In the genomic region with DNA sequence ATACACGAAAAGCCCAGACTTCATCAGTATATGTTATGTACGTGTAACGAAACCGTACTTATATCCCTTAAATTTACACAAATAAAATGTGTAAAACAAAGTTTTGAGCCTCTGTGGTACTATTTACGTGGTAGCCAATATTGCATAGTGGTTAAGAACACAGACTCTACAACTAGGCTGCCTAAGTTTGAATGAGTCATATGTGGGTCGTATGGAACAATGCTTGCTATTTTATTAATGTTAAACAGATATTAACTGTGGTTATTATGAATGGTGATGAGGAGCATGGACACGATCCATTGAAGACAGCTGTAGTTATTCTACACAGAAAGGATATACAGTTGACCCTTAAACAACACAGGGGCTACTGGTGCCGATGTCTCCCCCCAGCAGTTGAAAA, we compare ENCODE assay signal across 28 cellular contexts.
"Had no signal": no experiment of that assay in that cellular context is flagged by ENCODE, and none has a peak within 500 bp of the region (broad histone marks: within the 10 kb centered on the region; RNA-seq: fewer than 3 reads in every experiment).

No MANE protein-coding gene starts in this region.

- H2AFZ ChIP-seq: neural progenitor cell had no signal

- H3K4me3 ChIP-seq: neural progenitor cell, ovary, psoas muscle, right lobe of liver, sigmoid colon, skin epidermis, smooth muscle cell, spleen, suprapubic skin, testis, tibial artery, transverse colon, upper lobe of right lung, uterus had no signal

- H3K9me3 ChIP-seq: ovary, psoas muscle, right lobe of liver, sigmoid colon, spleen, suprapubic skin, testis, tibial artery, transverse colon, upper lobe of right lung, uterus had no signal

- DNase-seq: naive thymus-derived CD4-positive, alpha-beta T cell; natural killer cell; occipital lobe; ovary; psoas muscle; right cardiac atrium; right lobe of liver; sigmoid colon; spleen; stimulated activated CD4-positive, alpha-beta T cell treated with anti-CD3 and anti-CD28 coated beads, Interleukin-12 subunit alpha, Interleukin-12 subunit beta, amount 100 ng/mL, for 4 hours; stimulated activated CD4-positive, alpha-beta T cell treated with anti-CD3 and anti-CD28 coated beads, Interleukin-1b, Interleukin-23, amount 100 ng/mL, for 48 hours; stimulated activated CD4-positive, alpha-beta T cell treated with anti-CD3 and anti-CD28 coated beads, Interleukin-4, amount 100 ng/mL, for 1 hour; stimulated activated CD4-positive, alpha-beta T cell treated with anti-CD3 and anti-CD28 coated beads, Interleukin-4, amount 100 ng/mL, for 4 hours; stimulated activated CD8-positive, alpha-beta memory T cell treated with anti-CD3 and anti-CD28 coated beads, Interleukin-4, amount 100 ng/mL, for 48 hours; stimulated activated naive CD4-positive, alpha-beta T cell; stimulated activated naive CD8-positive, alpha-beta T cell treated with anti-CD3 and anti-CD28 coated beads, Interleukin-15, amount 100 ng/mL, for 72 hours; stimulated activated naive CD8-positive, alpha-beta T cell treated with anti-CD3 and anti-CD28 coated beads, Interleukin-15, Interleukin-2, amounts not matched to agents 100 U/mL and 50 U/mL, for 24 hours; substantia nigra; testis; tibial artery; transverse colon; upper lobe of right lung; uterus had no signal

- H3K36me3 ChIP-seq: ovary, right lobe of liver, transverse colon, uterus had no signal

- H3K4me1 ChIP-seq: neural progenitor cell, psoas muscle, right lobe of liver, sigmoid colon, spleen, suprapubic skin, testis, tibial artery, transverse colon, upper lobe of right lung, uterus had no signal

- H3K27ac ChIP-seq: neural progenitor cell, ovary, psoas muscle, right lobe of liver, sigmoid colon, skin epidermis, spleen, suprapubic skin, testis, tibial artery, transverse colon, upper lobe of right lung, uterus had no signal

- H3K9ac ChIP-seq: neural progenitor cell had no signal

- ATAC-seq: naive thymus-derived CD4-positive, alpha-beta T cell; natural killer cell; psoas muscle; right cardiac atrium; right lobe of liver; stimulated activated memory B cell treated with anti-CD40 and anti-IgM and Interleukin-4, amounts not matched to agents 10 μg/mL and 1 μg/mL and 100 μg/mL, for 72 hours; stimulated activated naive CD8-positive, alpha-beta T cell treated with anti-CD3 and anti-CD28 coated beads, Interleukin-15, amount 100 ng/mL, for 72 hours; stimulated activated naive CD8-positive, alpha-beta T cell treated with anti-CD3 and anti-CD28 coated beads, Interleukin-15, Interleukin-2, amounts not matched to agents 100 U/mL and 50 U/mL, for 24 hours; upper lobe of right lung had no signal

- H3K27me3 ChIP-seq: neural progenitor cell, ovary, right lobe of liver, sigmoid colon, spleen, suprapubic skin, testis, tibial artery, transverse colon, upper lobe of right lung, uterus had no signal

- H3K4me2 ChIP-seq: neural progenitor cell, smooth muscle cell had no signal
